In genomic region chr1:119266858-119267257, GRCh38 we compare ENCODE assay signal across 27 cellular contexts.
DNase-seq lines count a peak whose midpoint lies in the region; ATAC-seq lines count a peak whose summit lies in the region.
"Had no signal": no experiment of that assay in that cellular context is flagged by ENCODE, and none has a peak within 500 bp of the region (broad histone marks: within the 10 kb centered on the region; RNA-seq: fewer than 3 reads in every experiment).

No MANE protein-coding gene starts in this region.

- ATAC-seq in GM18517 (IDR thresholded peaks at IDR 0.05; ENCODE audit: unreplicated experiment) (peak; percentile 34), GM19395 (IDR thresholded peaks at IDR 0.05; ENCODE audit: unreplicated experiment) (peak; percentile 55), HG02678 (IDR thresholded peaks at IDR 0.05; ENCODE audit: unreplicated experiment) (peak; percentile 44), HG03432 (IDR thresholded peaks at IDR 0.05; ENCODE audit: unreplicated experiment) (peak; percentile 40)
- ATAC-seq: A549, heart right ventricle, left colon had no signal

- no peak for DNase-seq in activated CD4-positive, alpha-beta T cell treated with anti-CD3 and anti-CD28 coated beads, Interleukin-2, amount 50 U/mL, for 1 hour
- no peak for DNase-seq in NCI-H1105 (lab: John Stamatoyannopoulos, UW)
- no peak for DNase-seq in NCI-H524 treated with DMSO at 0.1 percent for 48 hours (lab: John Stamatoyannopoulos, UW)
- DNase-seq in inferior parietal cortex (ENCODE audit: extremely low spot score), result no peak
- DNase-seq: activated CD4-positive, alpha-beta T cell treated with anti-CD3 and anti-CD28 coated beads for 48 hours; activated naive CD4-positive, alpha-beta T cell treated with Interleukin-2 at 50 U/mL for 16 hours; activated T-cell treated with anti-CD3 and anti-CD28 coated beads, Interleukin-2, amount 50 U/mL, for 48 hours; DMS79 treated with DMSO at 0.1 percent for 48 hours; effector CD8-positive, alpha-beta T cell; erythroblast; foreskin fibroblast; heart right ventricle; left colon; NCI-H1092 treated with DMSO at 0.1 percent for 48 hours; NCI-H2029; NCI-H226; NCI-H774; spleen; stimulated activated CD4-positive, alpha-beta T cell treated with anti-CD3 and anti-CD28 coated beads, Interleukin-4, amount 100 ng/mL, for 4 hours; stimulated activated naive CD4-positive, alpha-beta T cell treated with Interleukin-2 at 50 U/mL for 16 hours; T-helper 2 cell; testis had no signal
